In the genomic region with DNA sequence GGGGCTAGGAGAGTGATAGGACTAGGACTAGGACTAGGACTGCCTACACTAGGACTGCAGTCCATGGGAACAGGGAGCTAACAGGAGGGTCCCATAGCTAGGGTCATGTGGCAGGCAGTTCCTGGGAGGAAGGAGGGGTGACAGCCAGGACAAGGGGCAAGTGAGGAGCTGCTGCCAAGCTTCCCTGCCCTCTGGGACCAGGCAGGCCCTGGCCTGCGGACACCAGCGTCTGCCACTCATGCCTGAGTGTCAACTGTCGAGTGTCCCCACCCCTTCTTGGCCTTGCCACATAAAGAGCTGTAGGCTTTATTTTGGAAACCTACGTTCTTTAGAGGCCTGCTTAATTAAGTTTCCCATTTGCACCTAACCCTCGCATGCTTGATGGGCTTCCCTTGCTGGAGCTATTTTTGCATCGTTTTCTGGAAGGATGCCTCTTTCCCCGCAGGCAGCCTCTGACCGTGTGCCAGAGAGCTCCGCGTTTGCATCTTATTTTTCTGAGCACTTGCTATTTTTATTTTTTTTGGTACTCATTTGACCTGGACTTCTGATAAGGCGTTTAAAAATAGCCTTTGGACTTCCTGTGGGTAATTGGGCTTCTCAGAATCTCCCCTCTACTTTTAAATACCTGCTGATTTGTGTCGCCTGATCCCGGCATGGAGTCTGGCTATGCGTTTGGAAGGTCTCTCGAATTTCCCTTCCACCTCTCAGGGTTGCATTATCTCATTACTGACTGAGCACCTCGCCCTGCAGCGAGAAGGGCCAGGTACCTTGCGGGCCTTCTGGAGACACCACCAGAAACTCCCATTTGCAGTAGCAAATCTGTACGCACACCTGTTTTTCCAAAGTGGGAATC, we compare ENCODE assay signal across 19 cellular contexts.
DNase-seq lines count a peak whose midpoint lies in the region; ATAC-seq and TF ChIP-seq lines count a peak whose summit lies in the region.
"Had no signal": no experiment of that assay in that cellular context is flagged by ENCODE, and none has a peak within 500 bp of the region (broad histone marks: within the 10 kb centered on the region; RNA-seq: fewer than 3 reads in every experiment).

No MANE protein-coding gene starts in this region.

- H3K4me2 ChIP-seq in MM.1S (ENCODE audit: low read depth, low read length) (peak overlapping the region; percentile 86), GM23248 (ENCODE audit: unreplicated experiment) (no peak overlapping the region)

- H4K20me1 ChIP-seq in MM.1S (ENCODE audit: insufficient read depth, low read length) (no peaks in the 10 kb centered on the region), GM23248 (ENCODE audit: insufficient read depth) (0 out of 2 replicates have a peak, but pooled peaks cover 9% of the 10 kb centered on the region)

- peaks cover 78% of the 10 kb centered on the region for H3K79me2 ChIP-seq in MM.1S (ENCODE audit: low read length)
- H3K79me2 ChIP-seq in GM23248 (ENCODE audit: insufficient read depth), result peaks cover 24% of the 10 kb centered on the region; the same call in 1 of the 2 replicates

- no peak for ATAC-seq in sciatic nerve
- ATAC-seq: left colon had no signal

- H3K4me3 Mint-ChIP-seq in nephron progenitor cell, result no peak overlapping the region
- H3K4me3 Mint-ChIP-seq: activated B cell treated with CpG ODN at 0.5 μM for 24 hours had no signal

- WGBS in GM23248 (ENCODE audit: low coverage in 1 of 2, low lambda C conversion rate in 2 of 2, missing lambda C conversion rate in 2 of 2), 2 experiments, result 87 to 91% methylated on average over 19 of the region's 19 CpGs

- intact Hi-C loops in sciatic nerve (cut with DNase I), result no loop called here

- H3F3A ChIP-seq in MM.1S (ENCODE audit: insufficient read depth, low read length) (peaks cover 22% of the 10 kb centered on the region), GM23248 (ENCODE audit: insufficient read depth) (no peaks in the 10 kb centered on the region)

- TF ChIP-seq CTCF in MM.1S (IDR thresholded peaks at IDR 0.05; ENCODE audit: low read length), result no peak
- TF ChIP-seq CTCF in coronary artery (IDR thresholded peaks at IDR 0.05), result no peak
- TF ChIP-seq CTCF in nephron progenitor cell (IDR thresholded peaks at IDR 0.05), result no peak

- peak overlapping the region; percentile 87 for H3K27ac Mint-ChIP-seq in nephron progenitor cell
- H3K27ac Mint-ChIP-seq: activated B cell treated with CpG ODN at 0.5 μM for 24 hours had no signal

- DNase-seq in DMS79 (lab: John Stamatoyannopoulos, UW), result peak; percentile 51
- DNase-seq in MM.1S, result no peak
- no peak for DNase-seq in coronary artery (ENCODE audit: low spot score)
- DNase-seq in nephron progenitor cell, result no peak
- DNase-seq in sciatic nerve (ENCODE audit: low spot score), result no peak
- no peak for DNase-seq in GM23248
- DNase-seq in NCI-H774 (lab: John Stamatoyannopoulos, UW), result no peak
- DNase-seq in KG1 (lab: John Stamatoyannopoulos, UW), result no peak
- DNase-seq: activated B cell treated with CpG ODN at 0.5 μM for 24 hours; activated naive CD4-positive, alpha-beta T cell treated with Interleukin-2 at 50 U/mL for 16 hours; AML-193; effector CD8-positive, alpha-beta T cell; hypothalamus; left colon; naive B cell; NCI-H1694 treated with DMSO at 0.1 percent for 48 hours; NCI-H82; RPMI8226; T-helper 1 cell had no signal

- H3K27me3 Mint-ChIP-seq in nephron progenitor cell (ENCODE audit: low read depth, poor library complexity), result peaks cover 9% of the 10 kb centered on the region

- H3K4me3 ChIP-seq in MM.1S (ENCODE audit: low read length) (peak overlapping the region; percentile 27), coronary artery (no peak overlapping the region), GM23248 (no peak overlapping the region)

- H3K27ac ChIP-seq in MM.1S (ENCODE audit: low read length), result peak overlapping the region; percentile 91
- peak overlapping the region; percentile 55 to 77 for H3K27ac ChIP-seq in coronary artery
- H3K27ac ChIP-seq in GM23248, result no peak overlapping the region

- H3K36me3 Mint-ChIP-seq in nephron progenitor cell (ENCODE audit: low read depth), result no peaks in the 10 kb centered on the region
- H3K36me3 Mint-ChIP-seq: naive B cell had no signal

- H2AFZ ChIP-seq in MM.1S (ENCODE audit: low read length) (no peak overlapping the region), GM23248 (no peak overlapping the region)

- H3K4me1 ChIP-seq in MM.1S (ENCODE audit: low read length) (peaks cover 43% of the 10 kb centered on the region), GM23248 (ENCODE audit: insufficient read depth) (no peaks in the 10 kb centered on the region)

- peaks cover 55% of the 10 kb centered on the region for H3K4me1 Mint-ChIP-seq in nephron progenitor cell

- H3K36me3 ChIP-seq in MM.1S (replicated peaks; ENCODE audit: insufficient read depth, low read length) (no peaks in the 10 kb centered on the region), GM23248 (ENCODE audit: low read depth) (no peaks in the 10 kb centered on the region)

- no peaks in the 10 kb centered on the region for H3K9me3 Mint-ChIP-seq in nephron progenitor cell
- H3K9me3 Mint-ChIP-seq: activated B cell treated with CpG ODN at 0.5 μM for 24 hours, naive B cell had no signal

- H3K9me3 ChIP-seq in MM.1S (replicated peaks; ENCODE audit: insufficient read depth, low read length) (no peaks in the 10 kb centered on the region), GM23248 (ENCODE audit: low read depth) (no peaks in the 10 kb centered on the region)

- H3K27me3 ChIP-seq in MM.1S (replicated peaks; ENCODE audit: insufficient read depth, low read length) (no peaks in the 10 kb centered on the region), GM23248 (replicated peaks; ENCODE audit: insufficient read depth) (no peaks in the 10 kb centered on the region)

- H3K9me2 ChIP-seq in MM.1S (replicated peaks; ENCODE audit: insufficient read depth, low read length) (no peaks in the 10 kb centered on the region), GM23248 (ENCODE audit: insufficient read depth) (no peaks in the 10 kb centered on the region)

- H3K9ac ChIP-seq in MM.1S (ENCODE audit: low read length) (peak overlapping the region; percentile 72), GM23248 (no peak overlapping the region)

- in situ Hi-C loops in GM23248 (cut with MboI), result no loop called here
